Comparison of ENCODE assay signal across 1 cellular context in the genomic region with DNA sequence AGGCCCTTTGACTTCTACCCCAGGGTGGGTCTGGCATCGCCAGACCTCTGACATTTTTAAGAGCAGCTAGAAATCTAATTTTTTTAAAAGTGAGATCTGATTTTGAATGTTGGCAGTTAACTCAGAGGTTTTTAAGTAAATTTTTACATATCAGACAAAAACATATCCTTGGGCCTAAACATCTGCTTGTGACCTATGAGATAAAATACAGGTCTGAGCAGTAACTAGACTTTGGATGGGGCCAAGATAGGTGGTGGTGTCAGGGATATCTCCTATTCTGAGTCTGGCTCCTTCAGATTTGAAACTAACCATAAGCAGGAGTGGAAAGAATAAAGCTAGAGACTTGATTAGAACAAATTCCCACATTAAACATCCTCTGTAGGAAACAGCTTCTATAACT.
TF ChIP-seq lines count a peak whose summit lies in the region.

No MANE protein-coding gene starts in this region.

TF ChIP-seq in GM23338, 12 proteins besides CTCF, POLR2A, EP300 and RAD21:
- TF ChIP-seq, protein P1, sequence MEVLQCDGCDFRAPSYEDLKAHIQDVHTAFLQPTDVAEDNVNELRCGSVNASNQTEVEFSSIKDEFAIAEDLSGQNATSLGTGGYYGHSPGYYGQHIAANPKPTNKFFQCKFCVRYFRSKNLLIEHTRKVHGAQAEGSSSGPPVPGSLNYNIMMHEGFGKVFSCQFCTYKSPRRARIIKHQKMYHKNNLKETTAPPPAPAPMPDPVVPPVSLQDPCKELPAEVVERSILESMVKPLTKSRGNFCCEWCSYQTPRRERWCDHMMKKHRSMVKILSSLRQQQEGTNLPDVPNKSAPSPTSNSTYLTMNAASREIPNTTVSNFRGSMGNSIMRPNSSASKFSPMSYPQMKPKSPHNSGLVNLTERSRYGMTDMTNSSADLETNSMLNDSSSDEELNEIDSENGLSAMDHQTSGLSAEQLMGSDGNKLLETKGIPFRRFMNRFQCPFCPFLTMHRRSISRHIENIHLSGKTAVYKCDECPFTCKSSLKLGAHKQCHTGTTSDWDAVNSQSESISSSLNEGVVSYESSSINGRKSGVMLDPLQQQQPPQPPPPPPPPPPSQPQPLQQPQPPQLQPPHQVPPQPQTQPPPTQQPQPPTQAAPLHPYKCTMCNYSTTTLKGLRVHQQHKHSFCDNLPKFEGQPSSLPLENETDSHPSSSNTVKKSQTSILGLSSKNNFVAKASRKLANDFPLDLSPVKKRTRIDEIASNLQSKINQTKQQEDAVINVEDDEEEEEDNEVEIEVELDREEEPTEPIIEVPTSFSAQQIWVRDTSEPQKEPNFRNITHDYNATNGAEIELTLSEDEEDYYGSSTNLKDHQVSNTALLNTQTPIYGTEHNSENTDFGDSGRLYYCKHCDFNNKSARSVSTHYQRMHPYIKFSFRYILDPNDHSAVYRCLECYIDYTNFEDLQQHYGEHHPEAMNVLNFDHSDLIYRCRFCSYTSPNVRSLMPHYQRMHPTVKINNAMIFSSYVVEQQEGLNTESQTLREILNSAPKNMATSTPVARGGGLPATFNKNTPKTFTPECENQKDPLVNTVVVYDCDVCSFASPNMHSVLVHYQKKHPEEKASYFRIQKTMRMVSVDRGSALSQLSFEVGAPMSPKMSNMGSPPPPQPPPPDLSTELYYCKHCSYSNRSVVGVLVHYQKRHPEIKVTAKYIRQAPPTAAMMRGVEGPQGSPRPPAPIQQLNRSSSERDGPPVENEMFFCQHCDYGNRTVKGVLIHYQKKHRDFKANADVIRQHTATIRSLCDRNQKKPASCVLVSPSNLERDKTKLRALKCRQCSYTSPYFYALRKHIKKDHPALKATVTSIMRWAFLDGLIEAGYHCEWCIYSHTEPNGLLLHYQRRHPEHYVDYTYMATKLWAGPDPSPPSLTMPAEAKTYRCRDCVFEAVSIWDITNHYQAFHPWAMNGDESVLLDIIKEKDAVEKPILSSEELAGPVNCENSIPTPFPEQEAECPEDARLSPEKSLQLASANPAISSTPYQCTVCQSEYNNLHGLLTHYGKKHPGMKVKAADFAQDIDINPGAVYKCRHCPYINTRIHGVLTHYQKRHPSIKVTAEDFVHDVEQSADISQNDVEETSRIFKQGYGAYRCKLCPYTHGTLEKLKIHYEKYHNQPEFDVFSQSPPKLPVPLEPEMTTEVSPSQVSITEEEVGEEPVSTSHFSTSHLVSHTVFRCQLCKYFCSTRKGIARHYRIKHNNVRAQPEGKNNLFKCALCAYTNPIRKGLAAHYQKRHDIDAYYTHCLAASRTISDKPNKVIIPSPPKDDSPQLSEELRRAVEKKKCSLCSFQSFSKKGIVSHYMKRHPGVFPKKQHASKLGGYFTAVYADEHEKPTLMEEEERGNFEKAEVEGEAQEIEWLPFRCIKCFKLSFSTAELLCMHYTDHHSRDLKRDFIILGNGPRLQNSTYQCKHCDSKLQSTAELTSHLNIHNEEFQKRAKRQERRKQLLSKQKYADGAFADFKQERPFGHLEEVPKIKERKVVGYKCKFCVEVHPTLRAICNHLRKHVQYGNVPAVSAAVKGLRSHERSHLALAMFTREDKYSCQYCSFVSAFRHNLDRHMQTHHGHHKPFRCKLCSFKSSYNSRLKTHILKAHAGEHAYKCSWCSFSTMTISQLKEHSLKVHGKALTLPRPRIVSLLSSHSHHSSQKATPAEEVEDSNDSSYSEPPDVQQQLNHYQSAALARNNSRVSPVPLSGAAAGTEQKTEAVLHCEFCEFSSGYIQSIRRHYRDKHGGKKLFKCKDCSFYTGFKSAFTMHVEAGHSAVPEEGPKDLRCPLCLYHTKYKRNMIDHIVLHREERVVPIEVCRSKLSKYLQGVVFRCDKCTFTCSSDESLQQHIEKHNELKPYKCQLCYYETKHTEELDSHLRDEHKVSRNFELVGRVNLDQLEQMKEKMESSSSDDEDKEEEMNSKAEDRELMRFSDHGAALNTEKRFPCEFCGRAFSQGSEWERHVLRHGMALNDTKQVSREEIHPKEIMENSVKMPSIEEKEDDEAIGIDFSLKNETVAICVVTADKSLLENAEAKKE (CRISPR knock-in tag; IDR thresholded peaks at IDR 0.05): no peak
- TF ChIP-seq ZNF331 (CRISPR knock-in tag; IDR thresholded peaks at IDR 0.05; ENCODE audit: low read depth): no peak
- TF ChIP-seq NANOG (IDR thresholded peaks at IDR 0.05; ENCODE audit: borderline replicate concordance): no peak
- no peak for TF ChIP-seq STAT1 (IDR thresholded peaks at IDR 0.05; ENCODE audit: unreplicated experiment)
- TF ChIP-seq EZH2phosphoT487 (IDR thresholded peaks at IDR 0.05; ENCODE audit: unreplicated experiment): no peak
- no peak for TF ChIP-seq CREB1 (CRISPR knock-in tag; IDR thresholded peaks at IDR 0.05; ENCODE audit: low read depth)
- TF ChIP-seq EZH2 (IDR thresholded peaks at IDR 0.05; ENCODE audit: low read depth, unreplicated experiment): no peak
- TF ChIP-seq JUNB (IDR thresholded peaks at IDR 0.05; ENCODE audit: unreplicated experiment): no peak
- TF ChIP-seq, protein P2, sequence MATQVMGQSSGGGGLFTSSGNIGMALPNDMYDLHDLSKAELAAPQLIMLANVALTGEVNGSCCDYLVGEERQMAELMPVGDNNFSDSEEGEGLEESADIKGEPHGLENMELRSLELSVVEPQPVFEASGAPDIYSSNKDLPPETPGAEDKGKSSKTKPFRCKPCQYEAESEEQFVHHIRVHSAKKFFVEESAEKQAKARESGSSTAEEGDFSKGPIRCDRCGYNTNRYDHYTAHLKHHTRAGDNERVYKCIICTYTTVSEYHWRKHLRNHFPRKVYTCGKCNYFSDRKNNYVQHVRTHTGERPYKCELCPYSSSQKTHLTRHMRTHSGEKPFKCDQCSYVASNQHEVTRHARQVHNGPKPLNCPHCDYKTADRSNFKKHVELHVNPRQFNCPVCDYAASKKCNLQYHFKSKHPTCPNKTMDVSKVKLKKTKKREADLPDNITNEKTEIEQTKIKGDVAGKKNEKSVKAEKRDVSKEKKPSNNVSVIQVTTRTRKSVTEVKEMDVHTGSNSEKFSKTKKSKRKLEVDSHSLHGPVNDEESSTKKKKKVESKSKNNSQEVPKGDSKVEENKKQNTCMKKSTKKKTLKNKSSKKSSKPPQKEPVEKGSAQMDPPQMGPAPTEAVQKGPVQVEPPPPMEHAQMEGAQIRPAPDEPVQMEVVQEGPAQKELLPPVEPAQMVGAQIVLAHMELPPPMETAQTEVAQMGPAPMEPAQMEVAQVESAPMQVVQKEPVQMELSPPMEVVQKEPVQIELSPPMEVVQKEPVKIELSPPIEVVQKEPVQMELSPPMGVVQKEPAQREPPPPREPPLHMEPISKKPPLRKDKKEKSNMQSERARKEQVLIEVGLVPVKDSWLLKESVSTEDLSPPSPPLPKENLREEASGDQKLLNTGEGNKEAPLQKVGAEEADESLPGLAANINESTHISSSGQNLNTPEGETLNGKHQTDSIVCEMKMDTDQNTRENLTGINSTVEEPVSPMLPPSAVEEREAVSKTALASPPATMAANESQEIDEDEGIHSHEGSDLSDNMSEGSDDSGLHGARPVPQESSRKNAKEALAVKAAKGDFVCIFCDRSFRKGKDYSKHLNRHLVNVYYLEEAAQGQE (IDR thresholded peaks at IDR 0.05; ENCODE audit: unreplicated experiment): no peak
- TF ChIP-seq POLR2AphosphoS5 (IDR thresholded peaks at IDR 0.05; ENCODE audit: low read depth): no peak
- TF ChIP-seq, protein P3, sequence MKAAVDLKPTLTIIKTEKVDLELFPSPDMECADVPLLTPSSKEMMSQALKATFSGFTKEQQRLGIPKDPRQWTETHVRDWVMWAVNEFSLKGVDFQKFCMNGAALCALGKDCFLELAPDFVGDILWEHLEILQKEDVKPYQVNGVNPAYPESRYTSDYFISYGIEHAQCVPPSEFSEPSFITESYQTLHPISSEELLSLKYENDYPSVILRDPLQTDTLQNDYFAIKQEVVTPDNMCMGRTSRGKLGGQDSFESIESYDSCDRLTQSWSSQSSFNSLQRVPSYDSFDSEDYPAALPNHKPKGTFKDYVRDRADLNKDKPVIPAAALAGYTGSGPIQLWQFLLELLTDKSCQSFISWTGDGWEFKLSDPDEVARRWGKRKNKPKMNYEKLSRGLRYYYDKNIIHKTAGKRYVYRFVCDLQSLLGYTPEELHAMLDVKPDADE (IDR thresholded peaks at IDR 0.05): no peak
TF ChIP-seq in GM23338: peak in this region for 0.
